In genomic region chr9:35603506-35603985, GRCh38 we compare ENCODE assay signal across 9 cellular contexts. TPM values are rescaled to one million over a fixed set of nuclear protein-coding genes. Genes with fewer than 3 reads are reported as not detected.
DNase-seq lines count a peak whose midpoint lies in the region; TF ChIP-seq lines count a peak whose summit lies in the region.
"Had no signal": no experiment of that assay in that cellular context is flagged by ENCODE, and none has a peak within 500 bp of the region (broad histone marks: within the 10 kb centered on the region; RNA-seq: fewer than 3 reads in every experiment).

No MANE protein-coding gene starts in this region.

- DNase-seq in HAP-1 (ENCODE audit: low spot score in 2 of 2) (no peak), WERI-Rb-1 (peak; percentile 19), esophagus muscularis mucosa (ENCODE audit: extremely low spot score) (peak; percentile 95), middle frontal gyrus (ENCODE audit: extremely low spot score, low spot score) (no peak), NCI-H187 treated with DMSO at 0.1 percent for 48 hours (lab: John Stamatoyannopoulos, UW) (no peak), OCI-M1 (lab: John Stamatoyannopoulos, UW) (no peak)

- peaks cover 13% of the 10 kb centered on the region for H3K79me2 ChIP-seq in neural cell (replicated peaks; ENCODE audit: insufficient read depth, low read length)

- in situ Hi-C loops in HAP-1 (cut with MboI; ENCODE audit: low sequenced_read_pairs) = no loop called here

- H3K4me2 ChIP-seq in BLaER1 treated with 17β-estradiol and CSF1 and Interleukin-3, amounts not matched to agents 10 nM and 100 nM = peak overlapping the region; percentile 66 to 83 (median 77)
- H3K4me2 ChIP-seq in neural cell (ENCODE audit: low read length) = peak overlapping the region; percentile 86

- intact Hi-C loops in esophagus muscularis mucosa (cut with DNase I) = loop anchor here (5.0 kb wide), 2 partner anchors 41 to 121 kb away; a partner anchor contains a TSS

- 2% methylated on average over 18 of the region's 18 CpGs for WGBS in esophagus muscularis mucosa

- TF ChIP-seq CTCF in WERI-Rb-1 (IDR thresholded peaks at IDR 0.05; ENCODE audit: low read depth, low read length) (no peak), esophagus muscularis mucosa (IDR thresholded peaks at IDR 0.05) (no peak), neural cell (IDR thresholded peaks at IDR 0.05; ENCODE audit: poor library complexity, severe bottlenecking) (no peak)

- peak overlapping the region; percentile 53 to 77 (median 67) for H3K9ac ChIP-seq in BLaER1 treated with 17β-estradiol and CSF1 and Interleukin-3, amounts not matched to agents 10 nM and 100 nM
- H3K9ac ChIP-seq in neural cell (ENCODE audit: low read length) = peak overlapping the region; percentile 73

- peak overlapping the region; percentile 49 for H2AFZ ChIP-seq in neural cell (ENCODE audit: low read depth, low read length)

- no peak for TF ChIP-seq RAD21 in neural cell (conservative IDR thresholded peaks at IDR 0.05)

- H3K27ac ChIP-seq in BLaER1 treated with 17β-estradiol and CSF1 and Interleukin-3, amounts not matched to agents 10 nM and 100 nM = peak overlapping the region in 10 of 11 experiments; percentile 41 to 87 (median 73); a peak in 20 of 22 replicates
- H3K27ac ChIP-seq in WERI-Rb-1 = peak overlapping the region; percentile 71
- peak overlapping the region; percentile 92 to 96 (median 94) for H3K27ac ChIP-seq in esophagus muscularis mucosa (replicated peaks in 1 of 4)
- peak overlapping the region; percentile 87 for H3K27ac ChIP-seq in neural cell (ENCODE audit: low read length)

- H3K9me3 ChIP-seq in BLaER1 treated with 17β-estradiol and CSF1 and Interleukin-3, amounts not matched to agents 10 nM and 100 nM (replicated peaks in 1 of 11) = peaks cover 0 to 8% (median 0%) of the 10 kb centered on the region in 11 experiments; a peak in 6 of 22 replicates
- H3K9me3 ChIP-seq in HAP-1 = no peaks in the 10 kb centered on the region
- no peaks in the 10 kb centered on the region for H3K9me3 ChIP-seq in WERI-Rb-1 (ENCODE audit: severe bottlenecking)
- no peaks in the 10 kb centered on the region for H3K9me3 ChIP-seq in esophagus muscularis mucosa
- no peaks in the 10 kb centered on the region for H3K9me3 ChIP-seq in neural cell (ENCODE audit: low read length)

- H3K4me1 ChIP-seq in BLaER1 treated with 17β-estradiol and CSF1 and Interleukin-3, amounts not matched to agents 10 nM and 100 nM = peaks cover 42 to 61% (median 48%) of the 10 kb centered on the region in 10 experiments
- H3K4me1 ChIP-seq in HAP-1 = peaks cover 20% of the 10 kb centered on the region
- H3K4me1 ChIP-seq in esophagus muscularis mucosa = peaks cover 24 to 37% (median 35%) of the 10 kb centered on the region in 4 donors

- TF ChIP-seq EP300 in esophagus muscularis mucosa (IDR thresholded peaks at IDR 0.05) = no peak
- TF ChIP-seq EP300 in neural cell (conservative IDR thresholded peaks at IDR 0.05; ENCODE audit: poor library complexity, severe bottlenecking) = no peak

- H3K36me3 ChIP-seq in BLaER1 treated with 17β-estradiol and CSF1 and Interleukin-3, amounts not matched to agents 10 nM and 100 nM = peaks cover 14 to 20% (median 18%) of the 10 kb centered on the region in 11 experiments
- H3K36me3 ChIP-seq in HAP-1 (replicated peaks) (no peaks in the 10 kb centered on the region; the same call in 1 of the 2 replicates), WERI-Rb-1 (peaks cover 19% of the 10 kb centered on the region), esophagus muscularis mucosa (peaks cover 8 to 18% (median 14%) of the 10 kb centered on the region in 4 donors), neural cell (ENCODE audit: insufficient read depth, low read length) (peaks cover 4% of the 10 kb centered on the region)

- H4K20me1 ChIP-seq in BLaER1 treated with 17β-estradiol and CSF1 and Interleukin-3, amounts not matched to agents 10 nM and 100 nM = peaks cover 11 to 36% (median 24%) of the 10 kb centered on the region in 11 experiments; a peak in 17 of 22 replicates
- H4K20me1 ChIP-seq in neural cell (ENCODE audit: insufficient read depth) = no peaks in the 10 kb centered on the region

- peak overlapping the region; percentile 42 to 59 (median 52) for H3K4me3 ChIP-seq in BLaER1 treated with 17β-estradiol and CSF1 and Interleukin-3, amounts not matched to agents 10 nM and 100 nM
- H3K4me3 ChIP-seq in HAP-1 = peak overlapping the region; percentile 23
- peak overlapping the region; percentile 61 for H3K4me3 ChIP-seq in WERI-Rb-1 (ENCODE audit: low read depth, low read length)
- H3K4me3 ChIP-seq in esophagus muscularis mucosa = peak overlapping the region; percentile 86 to 96 (median 90)
- H3K4me3 ChIP-seq in neural cell (ENCODE audit: low read length) = peak overlapping the region; percentile 92

- H3F3A ChIP-seq in neural cell (ENCODE audit: insufficient read depth, low read length, poor library complexity, severe bottlenecking) = no peaks in the 10 kb centered on the region

- no peaks in the 10 kb centered on the region for H3K27me3 ChIP-seq in BLaER1 treated with 17β-estradiol and CSF1 and Interleukin-3, amounts not matched to agents 10 nM and 100 nM
- H3K27me3 ChIP-seq in HAP-1 (ENCODE audit: low read depth) (no peaks in the 10 kb centered on the region), WERI-Rb-1 (ENCODE audit: insufficient read depth, low read depth, severe bottlenecking) (no peaks in the 10 kb centered on the region), esophagus muscularis mucosa (no peaks in the 10 kb centered on the region), neural cell (ENCODE audit: insufficient read depth, low read depth, low read length) (no peaks in the 10 kb centered on the region)

- H3K9me2 ChIP-seq in neural cell (ENCODE audit: insufficient read depth, low read length) = no peaks in the 10 kb centered on the region

- no peak for TF ChIP-seq POLR2A in esophagus muscularis mucosa (IDR thresholded peaks at IDR 0.05; ENCODE audit: low read depth)

TF ChIP-seq in neural cell, 6 proteins besides CTCF, POLR2A, EP300 and RAD21:
- TF ChIP-seq MXI1 (conservative IDR thresholded peaks at IDR 0.05; ENCODE audit: poor library complexity, severe bottlenecking) (no peak), REST (IDR thresholded peaks at IDR 0.05; ENCODE audit: borderline replicate concordance) (peak; percentile 81)

RNA-seq across cellular contexts. Expression of gene TESK1, which starts 1.5 kb away (rescaled TPM):
- 10 to 100 TPM; 48.2 to 80.6 (median 63.4) TPM for total RNA-seq in esophagus muscularis mucosa
- 37.9 and 44.3 TPM in 2 replicates for polyA plus RNA-seq in neural cell
- polyA minus RNA-seq in neural cell = 32.1 and 32.2 TPM in 2 replicates

RNA-seq across cellular contexts. Expression of gene CD72, which starts 14.7 kb away (rescaled TPM):
- total RNA-seq in esophagus muscularis mucosa = 1 to 10 TPM in 2 of 4 donors, not detected in 2; 1.4 to 2.2 TPM
- not detected in 2 replicates for polyA plus RNA-seq in neural cell
- polyA minus RNA-seq in neural cell = not detected in 2 replicates
- total RNA-seq: NCI-H460 had no signal

RNA-seq across cellular contexts. Expression of gene SIT1, which starts 47.2 kb away (rescaled TPM):
- under 1 TPM in 3 of 4 donors, not detected in 1; 0.40 to 0.83 (median 0.83) TPM for total RNA-seq in esophagus muscularis mucosa
- polyA plus RNA-seq in neural cell = not detected in 2 replicates
- polyA minus RNA-seq in neural cell = not detected in 2 replicates
- total RNA-seq: NCI-H460 had no signal

RNA-seq across cellular contexts. Expression of gene RMRP, which starts 54.3 kb away (rescaled TPM):
- 1,000 to 10,000 TPM; 1,899 to 6,162 (median 2,510) TPM for total RNA-seq in esophagus muscularis mucosa
- 9,508 TPM in 1 of 2 replicates, not detected in the other for polyA plus RNA-seq in neural cell
- polyA minus RNA-seq in neural cell = 23,296 and 96,249 TPM in 2 replicates

RNA-seq across cellular contexts. Expression of gene CCDC107, which starts 54.5 kb away (rescaled TPM):
- total RNA-seq in esophagus muscularis mucosa = 100 to 1,000 TPM in 2 of 4 donors, 10 to 100 TPM in 2; 68.4 to 117 (median 104) TPM
- 41.4 and 44.4 TPM in 2 replicates for polyA plus RNA-seq in neural cell
- 11.8 and 12.4 TPM in 2 replicates for polyA minus RNA-seq in neural cell

Comparison
In these comparisons a context has a peak if more than half of its experiments do, and no peak if none do; other contexts are left out.
1. H3K4me3 ChIP-seq: peak in every context shown above with its lines; median percentile 92 in neural cell; 90 in esophagus muscularis mucosa; 61 in WERI-Rb-1; 52 in BLaER1 treated with 17β-estradiol and CSF1 and Interleukin-3, amounts not matched to agents 10 nM and 100 nM; 23 in HAP-1.
2. DNase-seq: peak in WERI-Rb-1 (single experiment) and esophagus muscularis mucosa (single experiment); none in HAP-1 (0 of 2), middle frontal gyrus (single experiment), NCI-H187 treated with DMSO at 0.1 percent for 48 hours (single experiment) and OCI-M1 (single experiment).
3. Peak in every context shown above with its lines, with median percentiles within 50 percentile points of each other: H3K27ac ChIP-seq.